In the genomic region with DNA sequence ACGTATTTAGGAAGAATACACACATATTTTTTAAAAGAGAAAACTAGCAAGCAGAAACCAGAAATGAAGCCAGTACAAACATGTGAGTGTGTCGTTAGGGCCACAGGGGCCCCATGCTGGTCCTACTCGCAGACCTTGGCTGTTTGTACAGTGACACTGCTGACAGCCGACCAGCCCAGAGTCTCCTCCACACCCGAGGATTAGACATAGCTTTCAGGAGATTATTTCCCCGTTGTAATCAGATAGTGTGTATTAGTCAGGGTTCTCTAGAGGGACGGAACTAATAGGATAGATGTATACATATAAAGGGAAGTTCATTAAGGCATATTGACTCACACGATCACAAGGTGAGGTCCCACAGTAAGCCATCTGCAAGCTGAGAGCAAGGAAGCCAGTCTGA, we compare ENCODE assay signal across 13 cellular contexts. TPM values are rescaled to one million over a fixed set of nuclear protein-coding genes. Genes with fewer than 3 reads are reported as not detected.
DNase-seq lines count a peak whose midpoint lies in the region; ATAC-seq, FAIRE-seq and TF ChIP-seq lines count a peak whose summit lies in the region.
"Had no signal": no experiment of that assay in that cellular context is flagged by ENCODE, and none has a peak within 500 bp of the region (broad histone marks: within the 10 kb centered on the region; RNA-seq: fewer than 3 reads in every experiment).

No MANE protein-coding gene starts in this region.

- TF ChIP-seq CTCF in A673 (conservative IDR thresholded peaks at IDR 0.05; ENCODE audit: low read depth, low read length): no peak
- TF ChIP-seq CTCF in LNCaP clone FGC (IDR thresholded peaks at IDR 0.05; ENCODE audit: control insufficient read depth, extremely low read depth, insufficient read depth): no peak
- no peak for TF ChIP-seq CTCF in astrocyte of the spinal cord (IDR thresholded peaks at IDR 0.05; ENCODE audit: low read depth, low read length)
- TF ChIP-seq CTCF in gastroesophageal sphincter (IDR thresholded peaks at IDR 0.05): no peak
- no peak for TF ChIP-seq CTCF in coronary artery (IDR thresholded peaks at IDR 0.05)

- CTCF ChIA-PET in A673 (lab: Charles Lee): no interaction called here

- no peaks in the 10 kb centered on the region for H3K9me3 ChIP-seq in A673 (ENCODE audit: low read depth, low read length, poor library complexity, severe bottlenecking)
- H3K9me3 ChIP-seq in gastroesophageal sphincter: no peaks in the 10 kb centered on the region
- H3K9me3 ChIP-seq: suprapubic skin had no signal

- no peak for TF ChIP-seq EP300 in gastroesophageal sphincter (IDR thresholded peaks at IDR 0.05)

- peak; percentile 19 for DNase-seq in A673 (ENCODE audit: low spot score)
- DNase-seq in LNCaP clone FGC (ENCODE audit: low read depth): peak; percentile 84
- DNase-seq in astrocyte of the spinal cord (ENCODE audit: low read depth, low spot score): peak; percentile 82
- DNase-seq in left lobe of liver (ENCODE audit: low spot score): peak; percentile 60
- DNase-seq in GM19239 (ENCODE audit: insufficient read length, low spot score): no peak
- DNase-seq in SW 1271 (lab: John Stamatoyannopoulos, UW): no peak
- DNase-seq in coronary artery (ENCODE audit: low spot score): no peak
- DNase-seq: AML-193, NCI-H187 treated with DMSO at 0.1 percent for 48 hours, PC-9 had no signal

- no peak for TF ChIP-seq POLR2A in gastroesophageal sphincter (IDR thresholded peaks at IDR 0.05)

- POLR2A ChIA-PET in A673 (lab: Charles Lee; ENCODE audit: low non-redundant PET): no interaction called here

- no peak overlapping the region for H3K4me3 ChIP-seq in A673 (ENCODE audit: low read depth, low read length, poor library complexity, severe bottlenecking)
- no peak overlapping the region for H3K4me3 ChIP-seq in LNCaP clone FGC (ENCODE audit: low read depth, low read length)
- H3K4me3 ChIP-seq in astrocyte of the spinal cord (ENCODE audit: low read depth, low read length): no peak overlapping the region
- no peak overlapping the region for H3K4me3 ChIP-seq in gastroesophageal sphincter
- H3K4me3 ChIP-seq in coronary artery: no peak overlapping the region
- H3K4me3 ChIP-seq: PC-9, suprapubic skin had no signal

- no TSS peak for BruUV-seq in A673 (replicated peaks; lab: Mats Ljungman, UMichigan)

- FAIRE-seq in GM19239 (lab: Jason Lieb, UNC): no peak
- FAIRE-seq: G401.6 had no signal

- intact Hi-C loops in A673 (cut with micrococcal nuclease; ENCODE audit: unreplicated experiment): no loop called here

- WGBS in gastroesophageal sphincter (ENCODE audit: low coverage in 1 of 2), 2 donors: 45 to 71% methylated on average over 4 to 8 of the region's 8 CpGs

- no peaks in the 10 kb centered on the region for H3K27me3 ChIP-seq in A673 (replicated peaks; ENCODE audit: insufficient read depth, low read depth, low read length, poor library complexity)
- no peaks in the 10 kb centered on the region for H3K27me3 ChIP-seq in gastroesophageal sphincter
- H3K27me3 ChIP-seq: suprapubic skin had no signal

- H3K4me1 ChIP-seq in A673 (ENCODE audit: insufficient read depth, low read length, poor library complexity, severe bottlenecking): no peaks in the 10 kb centered on the region
- H3K4me1 ChIP-seq in gastroesophageal sphincter: peaks cover 0 to 3% (median 0%) of the 10 kb centered on the region in 3 donors
- H3K4me1 ChIP-seq: suprapubic skin had no signal

- H3K36me3 ChIP-seq in A673 (ENCODE audit: insufficient read depth, low read length, poor library complexity, severe bottlenecking) (peaks cover 37% of the 10 kb centered on the region), gastroesophageal sphincter (peaks cover 4 to 65% of the 10 kb centered on the region in 2 donors)

- no peak overlapping the region for H3K27ac ChIP-seq in A673 (ENCODE audit: low read depth, low read length, poor library complexity, severe bottlenecking)
- H3K27ac ChIP-seq in gastroesophageal sphincter: no peak overlapping the region
- no peak overlapping the region for H3K27ac ChIP-seq in coronary artery
- H3K27ac ChIP-seq: PC-9, suprapubic skin had no signal

- ATAC-seq in left lobe of liver: peak; percentile 89
- no peak for ATAC-seq in gastroesophageal sphincter

- in situ Hi-C loops in astrocyte of the spinal cord (cut with HindIII; ENCODE audit: low sequenced_read_pairs): no loop called here

RNA-seq across cellular contexts. Expression of gene DIP2A, which starts 51.1 kb away (rescaled TPM):
- total RNA-seq in A673 (2021) (37.3 and 45.7 TPM in 2 replicates), left lobe of liver (15.2 TPM), gastroesophageal sphincter (10 to 100 TPM; 19.9 to 40.8 (median 31.1) TPM)

Comparison
In these comparisons a context has a peak if more than half of its experiments do, and no peak if none do; other contexts are left out.
1. DNase-seq: peak in A673 (single experiment), LNCaP clone FGC (single experiment), astrocyte of the spinal cord (single experiment) and left lobe of liver (single experiment); none in GM19239 (single experiment), SW 1271 (0 of 2) and coronary artery (single experiment).